Comparison of ENCODE assay signal across 18 cellular contexts in the genomic region with DNA sequence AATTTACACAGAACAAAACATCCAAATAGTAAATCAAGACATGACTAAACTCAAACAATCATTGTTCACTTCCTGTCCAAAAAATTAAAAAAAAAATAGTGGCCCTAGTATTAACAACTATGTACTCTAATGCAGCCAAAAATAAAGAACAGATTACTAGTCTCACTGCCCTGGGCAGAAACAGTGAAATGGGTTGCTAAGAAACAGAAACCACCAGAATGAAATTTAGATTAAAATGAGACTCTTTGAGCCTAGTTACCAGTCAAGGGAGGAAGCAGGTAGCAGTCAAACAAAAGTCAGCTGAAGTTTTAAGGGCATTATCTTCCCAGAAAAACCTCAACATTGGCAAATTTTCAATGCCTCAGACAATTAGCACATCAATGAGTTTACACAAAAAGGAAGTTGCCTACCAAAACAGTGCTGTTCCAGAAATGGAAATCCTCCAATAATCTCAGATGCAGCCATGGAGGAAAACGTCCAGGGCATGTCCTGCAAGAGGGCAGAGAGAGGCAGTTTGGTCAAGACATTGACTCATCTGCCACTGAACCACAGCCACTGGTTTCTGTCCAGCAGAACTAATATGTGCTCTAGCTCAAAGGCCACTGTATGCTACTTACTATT.
DNase-seq lines count a peak whose midpoint lies in the region; ATAC-seq and TF ChIP-seq lines count a peak whose summit lies in the region.
"Had no signal": no experiment of that assay in that cellular context is flagged by ENCODE, and none has a peak within 500 bp of the region (broad histone marks: within the 10 kb centered on the region; RNA-seq: fewer than 3 reads in every experiment).

No MANE protein-coding gene starts in this region.

- TF ChIP-seq POLR2A in Peyer's patch (IDR thresholded peaks at IDR 0.05): no peak

- H3K4me1 ChIP-seq in PC-3 (ENCODE audit: insufficient read depth, low read length): peaks cover 14% of the 10 kb centered on the region; the same call in 1 of the 2 replicates
- H3K4me1 ChIP-seq in fibroblast of lung (ENCODE audit: control insufficient read depth, extremely low read depth, insufficient read depth, low read length): no peaks in the 10 kb centered on the region
- H3K4me1 ChIP-seq in Peyer's patch: no peaks in the 10 kb centered on the region
- H3K4me1 ChIP-seq in colonic mucosa: no peaks in the 10 kb centered on the region

- H3K9me2 ChIP-seq in PC-3 (replicated peaks; ENCODE audit: low read length): no peaks in the 10 kb centered on the region

- H3K9me3 ChIP-seq in PC-3 (ENCODE audit: low read length) (no peaks in the 10 kb centered on the region), fibroblast of lung (ENCODE audit: control insufficient read depth, insufficient read depth, low read depth, low read length) (no peaks in the 10 kb centered on the region), Peyer's patch (no peaks in the 10 kb centered on the region), colonic mucosa (no peaks in the 10 kb centered on the region)
- H3K9me3 ChIP-seq: thoracic aorta had no signal

- BruUV-seq in PC-3 (replicated peaks; lab: Mats Ljungman, UMichigan): no TSS peak

- H3K4me3 ChIP-seq in GM12865 (ENCODE audit: low read depth, low read length) (no peak overlapping the region), PC-3 (ENCODE audit: low read length) (no peak overlapping the region), fibroblast of lung (replicated peaks in 1 of 4; ENCODE audit: control extremely low read depth in 1 of 4, insufficient read depth in 1 of 4, low read depth in 3 of 4, low read length in 4 of 4) (no peak overlapping the region), Peyer's patch (no peak overlapping the region), colonic mucosa (no peak overlapping the region)
- H3K4me3 ChIP-seq: thoracic aorta had no signal

- intact Hi-C loops in PC-3 (cut with micrococcal nuclease): no loop called here
- intact Hi-C loops in colonic mucosa (cut with DNase I): no loop called here

- no peaks in the 10 kb centered on the region for H3F3A ChIP-seq in PC-3 (ENCODE audit: low read length, unreplicated experiment)

- ATAC-seq in HG02981 (IDR thresholded peaks at IDR 0.05; ENCODE audit: unreplicated experiment) (peak; percentile 62), PC-3 (peak; percentile 57), GM19035 (IDR thresholded peaks at IDR 0.05; ENCODE audit: unreplicated experiment) (no peak)
- ATAC-seq: effector memory CD8-positive, alpha-beta T cell had no signal

- H2AFZ ChIP-seq in PC-3 (ENCODE audit: low read length) (no peak overlapping the region), fibroblast of lung (ENCODE audit: low read length) (no peak overlapping the region)

- TF ChIP-seq CTCF in GM12865 (IDR thresholded peaks at IDR 0.05; ENCODE audit: insufficient read depth, low read depth, low read length, missing control alignments) (no peak), PC-3 (conservative IDR thresholded peaks at IDR 0.05; ENCODE audit: low read depth, low read length) (no peak), fibroblast of lung (conservative IDR thresholded peaks at IDR 0.05 in 1 of 2, IDR thresholded peaks at IDR 0.05 in 1 of 2; ENCODE audit: low read depth in 1 of 2, low read length in 2 of 2) (no peak), Peyer's patch (IDR thresholded peaks at IDR 0.05) (no peak), colonic mucosa (IDR thresholded peaks at IDR 0.05) (no peak)

- H3K36me3 ChIP-seq in PC-3 (ENCODE audit: low read depth, low read length): no peaks in the 10 kb centered on the region
- no peaks in the 10 kb centered on the region for H3K36me3 ChIP-seq in fibroblast of lung (ENCODE audit: control insufficient read depth, insufficient read depth, low read length)
- H3K36me3 ChIP-seq in Peyer's patch: no peaks in the 10 kb centered on the region
- H3K36me3 ChIP-seq in colonic mucosa: no peaks in the 10 kb centered on the region
- H3K36me3 ChIP-seq: thoracic aorta had no signal

- H3K79me2 ChIP-seq in PC-3 (ENCODE audit: low read length) (no peaks in the 10 kb centered on the region), fibroblast of lung (ENCODE audit: control insufficient read depth, insufficient read depth, low read length) (no peaks in the 10 kb centered on the region)

- H3K4me2 ChIP-seq in PC-3 (ENCODE audit: low read length) (no peak overlapping the region), fibroblast of lung (ENCODE audit: extremely low read depth, insufficient read depth, low read length) (no peak overlapping the region)

- POLR2A ChIA-PET in PC-3 (lab: Charles Lee; ENCODE audit: unreplicated experiment): interaction anchor here (0.6 kb wide), 1 partner anchor 32 kb away, joined by 6 read pairs; no protein-coding TSS in a partner anchor

- DNase-seq in GM12865 (ENCODE audit: low read depth) (peak; percentile 2), PC-3 (peak; percentile 27), fibroblast of lung (ENCODE audit: low read depth in 2 of 2) (peak; percentile 58 to 59), Peyer's patch (no peak), iPS-NIHi11 (ENCODE audit: low spot score) (no peak), colonic mucosa (no peak)
- DNase-seq: activated CD8-positive, alpha-beta memory T cell treated with anti-CD3 and anti-CD28 coated beads for 24 hours; effector memory CD8-positive, alpha-beta T cell; GDM1; glutamatergic neuron; HFFc6; KG1; NCI-H2029; NCI-H526 treated with DMSO at 0.1 percent for 48 hours; T1000 had no signal

- H3K9ac ChIP-seq in PC-3 (ENCODE audit: low read length) (no peak overlapping the region), fibroblast of lung (ENCODE audit: insufficient read depth, low read length) (no peak overlapping the region), colonic mucosa (ENCODE audit: low read depth in 2 of 2, low read length in 2 of 2) (no peak overlapping the region)

- H3K27me3 ChIP-seq in PC-3 (ENCODE audit: low read length) (no peaks in the 10 kb centered on the region), fibroblast of lung (ENCODE audit: control insufficient read depth, insufficient read depth, low read length) (no peaks in the 10 kb centered on the region), Peyer's patch (no peaks in the 10 kb centered on the region), colonic mucosa (no peaks in the 10 kb centered on the region)

- H3K27ac ChIP-seq in PC-3 (ENCODE audit: low read length) (no peak overlapping the region), fibroblast of lung (ENCODE audit: insufficient read depth, low read length) (no peak overlapping the region), Peyer's patch (no peak overlapping the region), colonic mucosa (no peak overlapping the region)
- H3K27ac ChIP-seq: thoracic aorta had no signal

- CTCF ChIA-PET in PC-3 (lab: Charles Lee): no interaction called here

- H4K20me1 ChIP-seq in PC-3 (ENCODE audit: low read length) (no peaks in the 10 kb centered on the region), fibroblast of lung (ENCODE audit: control insufficient read depth, extremely low read depth, insufficient read depth, low read length) (no peaks in the 10 kb centered on the region)

Comparison
In these comparisons a context has a peak if more than half of its experiments do, and no peak if none do; other contexts are left out.
1. DNase-seq: peak in GM12865 (single experiment), PC-3 (single experiment) and fibroblast of lung (2 of 2); none in Peyer's patch (0 of 3), iPS-NIHi11 (single experiment) and colonic mucosa (single experiment).